8 cellular contexts compared by ENCODE assay signal in the genomic region with DNA sequence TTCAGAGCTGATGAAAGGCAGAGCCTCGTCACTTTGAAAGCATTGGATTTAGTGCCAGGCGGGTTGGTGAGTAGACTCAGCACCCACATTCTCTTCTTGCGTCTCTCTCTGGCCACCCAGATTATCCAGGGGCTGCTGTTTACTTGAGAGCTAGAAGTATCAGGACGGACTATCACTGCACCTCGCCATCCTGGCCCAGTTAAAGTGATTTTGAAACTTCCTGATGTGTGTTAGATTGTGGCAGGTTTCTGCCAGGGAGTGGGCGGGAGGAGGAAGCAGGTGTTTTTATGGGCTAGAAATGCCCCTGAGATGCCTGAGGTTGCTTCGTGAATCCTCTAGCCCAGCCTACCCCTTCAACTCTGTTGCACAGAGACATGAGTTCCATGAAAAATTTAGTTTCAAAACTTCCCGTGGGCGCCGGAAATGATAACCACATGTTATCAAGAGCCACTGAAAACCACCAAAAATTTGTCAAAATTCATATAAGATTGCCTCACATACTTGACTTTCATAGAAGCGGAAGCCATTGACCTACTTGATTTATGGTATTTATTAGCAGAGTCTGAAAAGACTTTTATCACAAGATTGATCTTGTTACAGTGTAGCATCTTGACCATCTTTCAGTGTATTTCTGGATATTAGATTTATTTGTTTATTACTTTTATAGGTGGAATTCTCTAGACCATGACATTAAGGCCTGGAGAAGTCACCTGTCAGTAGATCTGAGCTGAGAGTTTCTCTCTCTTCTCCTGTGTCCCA.
DNase-seq lines count a peak whose midpoint lies in the region; ATAC-seq and TF ChIP-seq lines count a peak whose summit lies in the region.

No MANE protein-coding gene starts in this region.

- H3K4me3 ChIP-seq in left ventricle myocardium inferior (no peak overlapping the region), vagina (no peak overlapping the region)

- no peaks in the 10 kb centered on the region for H3K36me3 Mint-ChIP-seq in natural killer cell treated with Interleukin-12 subunit alpha and Interleukin-12 subunit beta and Interleukin-15 and Interleukin-18, amount 100 ng/mL, for 72 hours

- H3K36me3 ChIP-seq in left ventricle myocardium inferior (no peaks in the 10 kb centered on the region), vagina (no peaks in the 10 kb centered on the region)

- intact Hi-C loops in left ventricle myocardium inferior (cut with micrococcal nuclease), result no loop called here
- intact Hi-C loops in left ventricle myocardium superior (cut with micrococcal nuclease), result no loop called here
- intact Hi-C loops in vagina (cut with DNase I), result no loop called here

- H3K27ac ChIP-seq in left ventricle myocardium inferior (replicated peaks) (peak overlapping the region; percentile 77), vagina (peak overlapping the region; percentile 54)

- TF ChIP-seq CTCF in left ventricle myocardium inferior (IDR thresholded peaks at IDR 0.05; ENCODE audit: borderline replicate concordance) (no peak), vagina (IDR thresholded peaks at IDR 0.05) (no peak), GM13976 (IDR thresholded peaks at IDR 0.05; ENCODE audit: borderline replicate concordance, control extremely low read depth, extremely low read depth, insufficient read depth, missing control alignments) (no peak)

- DNase-seq in left ventricle myocardium inferior, result no peak
- no peak for DNase-seq in left ventricle myocardium superior
- DNase-seq in activated T-cell treated with anti-CD3 and anti-CD28 coated beads for 24 hours (ENCODE audit: low read depth), result peak; percentile 62
- peak; percentile 88 for DNase-seq in natural killer cell treated with Interleukin-12 subunit alpha and Interleukin-12 subunit beta and Interleukin-15 and Interleukin-18, amount 100 ng/mL, for 72 hours (ENCODE audit: low spot score)
- no peak for DNase-seq in vagina (ENCODE audit: extremely low spot score in 2 of 2)
- DNase-seq in NCI-H2107 treated with DMSO at 0.1 percent for 48 hours (lab: John Stamatoyannopoulos, UW; ENCODE audit: unreplicated experiment), result no peak
- no peak for DNase-seq in GM13976 (ENCODE audit: low spot score)

- peaks cover 60 to 63% of the 10 kb centered on the region in 2 donors for H3K4me1 Mint-ChIP-seq in natural killer cell treated with Interleukin-12 subunit alpha and Interleukin-12 subunit beta and Interleukin-15 and Interleukin-18, amount 100 ng/mL, for 72 hours (ENCODE audit: low read depth in 2 of 2)

- no peaks in the 10 kb centered on the region for H3K9me3 Mint-ChIP-seq in natural killer cell treated with Interleukin-12 subunit alpha and Interleukin-12 subunit beta and Interleukin-15 and Interleukin-18, amount 100 ng/mL, for 72 hours

- no peak for TF ChIP-seq POLR2A in vagina (IDR thresholded peaks at IDR 0.05)

- in situ Hi-C loops in GM13976 (cut with MboI; ENCODE audit: low sequenced_read_pairs, unreplicated experiment), result no loop called here

- ATAC-seq in left ventricle myocardium superior (no peak), GM18858 (IDR thresholded peaks at IDR 0.05; ENCODE audit: unreplicated experiment) (no peak)
- peak; percentile 66 to 86 for ATAC-seq in natural killer cell treated with Interleukin-12 subunit alpha and Interleukin-12 subunit beta and Interleukin-15 and Interleukin-18, amount 100 ng/mL, for 72 hours

- peak overlapping the region; percentile 90 to 96 for H3K27ac Mint-ChIP-seq in natural killer cell treated with Interleukin-12 subunit alpha and Interleukin-12 subunit beta and Interleukin-15 and Interleukin-18, amount 100 ng/mL, for 72 hours

- H3K9me3 ChIP-seq in left ventricle myocardium inferior (replicated peaks) (no peaks in the 10 kb centered on the region), vagina (no peaks in the 10 kb centered on the region)

- no peaks in the 10 kb centered on the region for H3K27me3 ChIP-seq in left ventricle myocardium inferior (ENCODE audit: low read depth)
- H3K27me3 ChIP-seq in vagina, result no peaks in the 10 kb centered on the region

- no peaks in the 10 kb centered on the region for H3K27me3 Mint-ChIP-seq in natural killer cell treated with Interleukin-12 subunit alpha and Interleukin-12 subunit beta and Interleukin-15 and Interleukin-18, amount 100 ng/mL, for 72 hours

- H3K4me1 ChIP-seq in left ventricle myocardium inferior (peaks cover 29% of the 10 kb centered on the region), vagina (peaks cover 18% of the 10 kb centered on the region)

- peak overlapping the region; percentile 59 for H3K4me3 Mint-ChIP-seq in natural killer cell treated with Interleukin-12 subunit alpha and Interleukin-12 subunit beta and Interleukin-15 and Interleukin-18, amount 100 ng/mL, for 72 hours

Comparison
In these comparisons a context has a peak if more than half of its experiments do, and no peak if none do; other contexts are left out.
1. DNase-seq: peak in activated T-cell treated with anti-CD3 and anti-CD28 coated beads for 24 hours (single experiment) and natural killer cell treated with Interleukin-12 subunit alpha and Interleukin-12 subunit beta and Interleukin-15 and Interleukin-18, amount 100 ng/mL, for 72 hours (single experiment); none in left ventricle myocardium inferior (single experiment), left ventricle myocardium superior (single experiment), vagina (0 of 2), NCI-H2107 treated with DMSO at 0.1 percent for 48 hours (single experiment) and GM13976 (single experiment).
2. ATAC-seq: peak in natural killer cell treated with Interleukin-12 subunit alpha and Interleukin-12 subunit beta and Interleukin-15 and Interleukin-18, amount 100 ng/mL, for 72 hours (2 of 2); none in left ventricle myocardium superior (single experiment) and GM18858 (single experiment).